In genomic region chr2:111121873-111122630, GRCh38 we compare ENCODE assay signal across 1 cellular context.
TF ChIP-seq lines count a peak whose summit lies in the region.

No MANE protein-coding gene starts in this region.

TF ChIP-seq in HepG2, 621 proteins besides CTCF, POLR2A, EP300 and RAD21 (continued from another document and continues in another):
- no peak for TF ChIP-seq ZUFSP (CRISPR knock-in tag; IDR thresholded peaks at IDR 0.05; ENCODE audit: borderline replicate concordance)
- TF ChIP-seq MXD1 (CRISPR knock-in tag; IDR thresholded peaks at IDR 0.05) = peak; percentile 71
- peak; percentile 75 for TF ChIP-seq POLR2G (IDR thresholded peaks at IDR 0.05; ENCODE audit: low read depth, low read length)
- TF ChIP-seq ZNF530 (CRISPR knock-in tag; IDR thresholded peaks at IDR 0.05; ENCODE audit: low read depth) = 0 out of 2 replicates have a peak, but pooled peaks have one; percentile 72
- TF ChIP-seq ZNF350 (CRISPR knock-in tag; IDR thresholded peaks at IDR 0.05; ENCODE audit: borderline replicate concordance, low read depth) = peak; percentile 30
- no peak for TF ChIP-seq ZSCAN12 (CRISPR knock-in tag; IDR thresholded peaks at IDR 0.05)
- peak; percentile 54; the same call in 1 of the 2 replicates for TF ChIP-seq KDM2A (CRISPR knock-in tag; IDR thresholded peaks at IDR 0.05; ENCODE audit: borderline replicate concordance, low read depth)
- no peak; the same call in 1 of the 2 replicates for TF ChIP-seq E2F2 (CRISPR knock-in tag; IDR thresholded peaks at IDR 0.05; ENCODE audit: borderline replicate concordance)
- TF ChIP-seq SNAPC5 (CRISPR knock-in tag; IDR thresholded peaks at IDR 0.05; ENCODE audit: borderline replicate concordance) = no peak
- TF ChIP-seq RFXAP (CRISPR knock-in tag; IDR thresholded peaks at IDR 0.05; ENCODE audit: borderline replicate concordance) = peak; percentile 80; the same call in 1 of the 2 replicates
- TF ChIP-seq TP53 (CRISPR knock-in tag; conservative IDR thresholded peaks at IDR 0.05) = no peak
- TF ChIP-seq HNRNPLL (IDR thresholded peaks at IDR 0.05; ENCODE audit: low read depth, low read length, poor library complexity, severe bottlenecking) = peak; percentile 95
- no peak for TF ChIP-seq FOXK2 (IDR thresholded peaks at IDR 0.05)
- no peak for TF ChIP-seq HMGXB3 (CRISPR knock-in tag; IDR thresholded peaks at IDR 0.05; ENCODE audit: borderline replicate concordance)
- no peak for TF ChIP-seq CCAR2 (optimal IDR thresholded peaks at IDR 0.05; ENCODE audit: low read depth, low read length)
- TF ChIP-seq SUZ12 (IDR thresholded peaks at IDR 0.05; ENCODE audit: low read depth, low read length) = no peak
- TF ChIP-seq TRIM22 (IDR thresholded peaks at IDR 0.05) = no peak
- peak; percentile 53 for TF ChIP-seq ZNF407 (CRISPR knock-in tag; IDR thresholded peaks at IDR 0.05; ENCODE audit: not compliant biosample characterization)
- TF ChIP-seq ZNF75D (CRISPR knock-in tag; IDR thresholded peaks at IDR 0.05; ENCODE audit: borderline replicate concordance) = no peak
- TF ChIP-seq ZNF543 (CRISPR knock-in tag; IDR thresholded peaks at IDR 0.05) = no peak
- 0 out of 2 replicates have a peak, but pooled peaks have one; percentile 69 for TF ChIP-seq KLF6 (CRISPR knock-in tag; IDR thresholded peaks at IDR 0.05)
- no peak for TF ChIP-seq TOE1 (CRISPR knock-in tag; IDR thresholded peaks at IDR 0.05)
- TF ChIP-seq ZNF260 (CRISPR knock-in tag; IDR thresholded peaks at IDR 0.05; ENCODE audit: borderline replicate concordance, low read depth) = no peak
- TF ChIP-seq ZBTB10 (CRISPR knock-in tag; IDR thresholded peaks at IDR 0.05; ENCODE audit: borderline replicate concordance) = peak; percentile 26; the same call in 1 of the 2 replicates
- TF ChIP-seq FUBP1 (CRISPR knock-in tag; IDR thresholded peaks at IDR 0.05; ENCODE audit: borderline replicate concordance) = no peak
- no peak for TF ChIP-seq NFE2 (CRISPR knock-in tag; IDR thresholded peaks at IDR 0.05)
